In the genomic region with DNA sequence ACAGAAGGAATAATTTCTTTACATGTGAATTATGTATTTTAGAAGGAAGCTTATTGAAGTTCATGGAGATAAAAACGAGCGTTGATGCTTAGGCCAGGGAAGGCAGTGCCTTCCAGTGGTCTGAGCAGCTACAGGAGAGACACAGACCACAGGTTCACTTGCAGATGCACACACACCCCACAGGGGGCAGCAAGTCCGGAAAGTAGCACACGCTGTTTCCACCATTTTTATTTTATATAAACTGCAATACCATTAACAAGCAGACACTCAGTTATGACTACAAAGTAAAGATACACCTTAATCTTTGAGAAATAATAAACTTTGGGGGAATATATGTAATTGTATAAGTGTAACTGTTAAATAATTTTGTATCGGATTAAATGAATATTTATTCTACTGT, we compare ENCODE assay signal across 11 cellular contexts. TPM values are rescaled to one million over a fixed set of nuclear protein-coding genes. Genes with fewer than 3 reads are reported as not detected.
A peak's percentile ranks its signal among the peaks of the same experiment; 100 is the strongest.
DNase-seq lines count a peak whose midpoint lies in the region; ATAC-seq and TF ChIP-seq lines count a peak whose summit lies in the region.
"Had no signal": no experiment of that assay in that cellular context is flagged by ENCODE, and none has a peak within 500 bp of the region (broad histone marks: within the 10 kb centered on the region; RNA-seq: fewer than 3 reads in every experiment).

No MANE protein-coding gene starts in this region.

- no peak overlapping the region for H3K4me3 ChIP-seq in astrocyte of the spinal cord (ENCODE audit: low read depth, low read length)
- no peak overlapping the region for H3K4me3 ChIP-seq in right lobe of liver
- H3K4me3 ChIP-seq in foreskin fibroblast (ENCODE audit: low read depth in 1 of 2, low read length in 2 of 2), result no peak overlapping the region

- ATAC-seq in right lobe of liver (peak in 1 of 4 donors; percentile 38), GM21528 (IDR thresholded peaks at IDR 0.05; ENCODE audit: low FRiP score, unreplicated experiment) (no peak)

- peak; percentile 55 for TF ChIP-seq CTCF in Calu3 (IDR thresholded peaks at IDR 0.05; ENCODE audit: unreplicated experiment)
- peak; percentile 33 for TF ChIP-seq CTCF in astrocyte of the spinal cord (IDR thresholded peaks at IDR 0.05; ENCODE audit: low read depth, low read length)
- peak in 3 of 4 donors; percentile 19 to 28 (median 26) for TF ChIP-seq CTCF in right lobe of liver (IDR thresholded peaks at IDR 0.05)
- TF ChIP-seq CTCF in foreskin fibroblast (IDR thresholded peaks at IDR 0.05; ENCODE audit: low read depth, low read length), result no peak

- no peaks in the 10 kb centered on the region for H3K4me1 ChIP-seq in right lobe of liver
- H3K4me1 ChIP-seq: parathyroid adenoma had no signal

- H3K27me3 Mint-ChIP-seq in Calu3 (ENCODE audit: unreplicated experiment), result peaks cover 23% of the 10 kb centered on the region

- intact Hi-C loops in Calu3 (cut with micrococcal nuclease; ENCODE audit: unreplicated experiment) (no loop called here), right lobe of liver (cut with DNase I) (no loop called here)

- no TSS peak for BruUV-seq in Calu3 (replicated peaks; lab: Mats Ljungman, UMichigan)

- H3K4me1 Mint-ChIP-seq in Calu3 (ENCODE audit: low read depth, unreplicated experiment), result peaks cover 14% of the 10 kb centered on the region

- H3K27ac ChIP-seq in right lobe of liver, result no peak overlapping the region
- H3K27ac ChIP-seq: parathyroid adenoma had no signal

- WGBS in right lobe of liver (ENCODE audit: insufficient coverage, low coverage, low lambda C conversion rate, missing lambda C conversion rate), result 79% methylated on average over 5 of the region's 5 CpGs

- no peak overlapping the region for H3K4me3 Mint-ChIP-seq in Calu3 (ENCODE audit: low read depth, unreplicated experiment)

- peaks cover 5% of the 10 kb centered on the region for H3K36me3 Mint-ChIP-seq in Calu3 (ENCODE audit: insufficient read depth, unreplicated experiment)

- DNase-seq in Calu3, result peak; percentile 50
- peak; percentile 14 for DNase-seq in HT1080 (ENCODE audit: low read depth)
- DNase-seq in astrocyte of the spinal cord (ENCODE audit: low read depth, low spot score), result no peak
- DNase-seq in right lobe of liver, result no peak
- DNase-seq in mucosa of gallbladder (ENCODE audit: low spot score), result no peak
- DNase-seq in OCI-M2 (lab: John Stamatoyannopoulos, UW; ENCODE audit: unreplicated experiment), result no peak
- no peak for DNase-seq in foreskin fibroblast
- DNase-seq: activated T-cell treated with anti-CD3 and anti-CD28 coated beads for 4 hours, NCI-H2029 had no signal

- H3K27me3 ChIP-seq in right lobe of liver, result no peaks in the 10 kb centered on the region

- in situ Hi-C loops in astrocyte of the spinal cord (cut with HindIII; ENCODE audit: low sequenced_read_pairs), result no loop called here

- no peak for TF ChIP-seq POLR2A in right lobe of liver (IDR thresholded peaks at IDR 0.05)

- CTCF ChIA-PET in Calu3 (lab: Charles Lee), result no interaction called here

- peaks cover 4% of the 10 kb centered on the region for H3K9me3 Mint-ChIP-seq in Calu3 (ENCODE audit: low read depth, unreplicated experiment)

- no peaks in the 10 kb centered on the region for H3K36me3 ChIP-seq in right lobe of liver

- H3K27ac Mint-ChIP-seq in Calu3 (ENCODE audit: unreplicated experiment), result no peak overlapping the region

- H3K9me3 ChIP-seq in right lobe of liver, result no peaks in the 10 kb centered on the region

RNA-seq across cellular contexts. Expression of a gene that starts 13.5 kb away (rescaled TPM):
- total RNA-seq in Calu3 (2022), result not detected in 2 replicates
- total RNA-seq in HT1080 (2014; rRNA removed; shearing (Covaris generic)), result not detected in 2 replicates
- not detected in 2 replicates for polyA plus RNA-seq in HT1080 (2015; cell fraction: cytosol; rRNA removed)
- not detected in 2 replicates for polyA plus RNA-seq in HT1080 (2015; cell fraction: nucleus; rRNA removed)
- total RNA-seq in right lobe of liver, result under 1 TPM in 5 of 6 experiments, not detected in 1; 0.29 to 0.99 (median 0.86) TPM
- 3.2 TPM for total RNA-seq in mucosa of gallbladder

Comparison
In these comparisons a context has a peak if more than half of its experiments do, and no peak if none do; other contexts are left out.
1. DNase-seq: peak in Calu3 (single experiment) and HT1080 (single experiment); none in astrocyte of the spinal cord (single experiment), right lobe of liver (0 of 3), mucosa of gallbladder (single experiment), OCI-M2 (single experiment) and foreskin fibroblast (0 of 2).